In genomic region chr7:24229481-24230226, GRCh38 we compare ENCODE assay signal across 34 cellular contexts. TPM values are rescaled to one million over a fixed set of nuclear protein-coding genes. Genes with fewer than 3 reads are reported as not detected.
"Had no signal": no experiment of that assay in that cellular context is flagged by ENCODE, and none has a peak within 500 bp of the region (broad histone marks: within the 10 kb centered on the region; RNA-seq: fewer than 3 reads in every experiment).

No MANE protein-coding gene starts in this region.

- H3K9me3 ChIP-seq: adrenal gland had no signal

- H3K9ac ChIP-seq: KMS-11 had no signal

- H3K4me2 ChIP-seq: KMS-11 had no signal

- DNase-seq: activated CD4-positive, alpha-beta memory T cell treated with anti-CD3 and anti-CD28 coated beads, Interleukin-2, amount 10 ng/mL, durations not matched to agents 7 days and 5 days; activated CD4-positive, alpha-beta T cell treated with anti-CD3 and anti-CD28 coated beads for 1 hour; activated CD4-positive, alpha-beta T cell treated with anti-CD3 and anti-CD28 coated beads for 48 hours; activated CD4-positive, CD25-positive, alpha-beta regulatory T cell; activated CD8-positive, alpha-beta memory T cell treated with anti-CD3 and anti-CD28 coated beads for 24 hours; activated effector memory CD4-positive, alpha-beta T cell treated with anti-CD3 and anti-CD28 coated beads, Interleukin-2, amount 50 U/mL, for 16 hours; activated naive CD4-positive, alpha-beta T cell; activated T-cell treated with anti-CD3 and anti-CD28 coated beads, Interleukin-2, amount 50 U/mL, for 1 hour; activated T-cell treated with anti-CD3 and anti-CD28 coated beads, Interleukin-2, amount 50 U/mL, for 72 hours; adrenal gland; cerebellar nuclear complex; MM.1S; MV-4-11; NCI-H1092; NCI-H1417; NCI-H146; NCI-H1930; NCI-H2081 treated with DMSO at 0.1 percent for 48 hours; NCI-H2227 treated with DMSO at 0.1 percent for 48 hours; NCI-H446; NCI-H510A treated with DMSO at 0.1 percent for 48 hours; SHP77; T1000; WERI-Rb-1 had no signal

- H3K4me1 ChIP-seq: adrenal gland had no signal

- FAIRE-seq: bronchial epithelial cell had no signal

- H3K27ac ChIP-seq: adrenal gland, KMS-11, WERI-Rb-1 had no signal

- H3K27me3 ChIP-seq: adrenal gland had no signal

- ATAC-seq: activated naive CD4-positive, alpha-beta T cell treated with anti-CD3 and anti-CD28 coated beads, Interleukin-2, amount 50 U/mL, for 72 hours; activated T-cell treated with anti-CD3 and anti-CD28 coated beads, Interleukin-2, amount 50 U/mL, for 72 hours; activated T-helper 17 cell treated with anti-CD3 and anti-CD28 coated beads, Interleukin-2, amount 50 U/mL, for 72 hours; Panc1 had no signal

- H3K36me3 ChIP-seq: adrenal gland, WERI-Rb-1 had no signal

- H3K4me3 ChIP-seq: adrenal gland had no signal

RNA-seq across cellular contexts. Expression of gene NPY, which starts 54.3 kb away (rescaled TPM):
- total RNA-seq: activated CD4-positive, alpha-beta memory T cell treated with anti-CD3 and anti-CD28 coated beads, Interleukin-2, amount 10 ng/mL, durations not matched to agents 7 days and 5 days; activated naive CD4-positive, alpha-beta T cell treated with anti-CD3 and anti-CD28 coated beads, Interleukin-2, amount 50 U/mL, for 72 hours; activated T-cell treated with anti-CD3 and anti-CD28 coated beads, Interleukin-2, amount 50 U/mL, for 72 hours; activated T-helper 17 cell treated with anti-CD3 and anti-CD28 coated beads, Interleukin-2, amount 50 U/mL, for 72 hours; bronchial epithelial cell; LHCN-M2; RPMI7951; SK-MEL-5; T-helper 1 cell treated with Interleukin-12 subunit alpha and Interleukin-12 subunit beta and Interleukin-4 antibody, amounts not matched to agents 30 ng/mL and 1 ng/mL, for 36 hours; T-helper 2 cell treated with Interferon-gamma antibody and Interleukin-4, amounts not matched to agents 100 ng/mL and 5 ng/mL, for 36 hours had no signal
